Comparison of ENCODE assay signal across 1 cellular context in genomic region chr10:43214071-43214955, GRCh38.
TF ChIP-seq lines count a peak whose summit lies in the region.

No MANE protein-coding gene starts in this region.

TF ChIP-seq in K562, 482 proteins besides CTCF, POLR2A, EP300 and RAD21 (continued from another document):
- TF ChIP-seq PKNOX1 (IDR thresholded peaks at IDR 0.05) (no peak), ZNF699 (CRISPR knock-in tag; IDR thresholded peaks at IDR 0.05; ENCODE audit: insufficient replicate concordance) (no peak)
TF ChIP-seq in K562: peak in this region for 2.
